Comparison of ENCODE assay signal across 8 cellular contexts in genomic region chr1:223683586-223684487, GRCh38. TPM values are rescaled to one million over a fixed set of nuclear protein-coding genes. Genes with fewer than 3 reads are reported as not detected.
A peak's percentile ranks its signal among the peaks of the same experiment; 100 is the strongest.
DNase-seq lines count a peak whose midpoint lies in the region; TF ChIP-seq lines count a peak whose summit lies in the region.

No MANE protein-coding gene starts in this region.

- WGBS in GM23248 (ENCODE audit: low coverage in 1 of 2, low lambda C conversion rate in 2 of 2, missing lambda C conversion rate in 2 of 2), 2 experiments, result 43 to 50% methylated on average over 9 of the region's 9 CpGs
- 63 to 69% (median 65%) methylated on average over 8 to 9 of the region's 9 CpGs for WGBS in stomach, 5 donors

- in situ Hi-C loops in GM23248 (cut with MboI), result no loop called here

- H3K27me3 ChIP-seq in GM23248 (replicated peaks; ENCODE audit: insufficient read depth) (0 out of 2 replicates have a peak, but pooled peaks cover 4% of the 10 kb centered on the region), stomach (no peaks in the 10 kb centered on the region), vagina (no peaks in the 10 kb centered on the region)

- no peak overlapping the region for H2AFZ ChIP-seq in GM23248

- H3K36me3 ChIP-seq in GM23248 (ENCODE audit: low read depth) (no peaks in the 10 kb centered on the region), stomach (no peaks in the 10 kb centered on the region), vagina (no peaks in the 10 kb centered on the region)

- no peaks in the 10 kb centered on the region for H3K4me1 Mint-ChIP-seq in activated CD4-positive, alpha-beta T cell treated with anti-CD3 and anti-CD28 coated beads, Interleukin-2, amount 10 ng/mL, durations not matched to agents 24 days and 14 days

- no peak for TF ChIP-seq POLR2A in stomach (IDR thresholded peaks at IDR 0.05)
- TF ChIP-seq POLR2A in vagina (IDR thresholded peaks at IDR 0.05), result no peak

- H3K27ac ChIP-seq in GM23248, result no peak overlapping the region
- H3K27ac ChIP-seq in stomach, result no peak overlapping the region
- no peak overlapping the region for H3K27ac ChIP-seq in vagina

- H4K20me1 ChIP-seq in GM23248 (ENCODE audit: insufficient read depth), result no peaks in the 10 kb centered on the region

- no peaks in the 10 kb centered on the region for H3K9me2 ChIP-seq in GM23248 (ENCODE audit: insufficient read depth)

- peak; percentile 68 for DNase-seq in Ammon's horn (ENCODE audit: low spot score)
- peak; percentile 67 for DNase-seq in GM23248
- DNase-seq in NCI-H2196 treated with DMSO at 0.1 percent for 48 hours (lab: John Stamatoyannopoulos, UW; ENCODE audit: unreplicated experiment), result peak; percentile 54
- peak; percentile 73 for DNase-seq in activated CD4-positive, alpha-beta T cell treated with anti-CD3 and anti-CD28 coated beads, Interleukin-2, amount 10 ng/mL, durations not matched to agents 24 days and 14 days
- peak; percentile 46 for DNase-seq in effector CD4-positive, alpha-beta T cell
- peak; percentile 43 for DNase-seq in myocyte (ENCODE audit: low read depth)
- DNase-seq in stomach, result peak; percentile 69
- DNase-seq in vagina (ENCODE audit: extremely low spot score in 2 of 2), result no peak

- H3K27ac Mint-ChIP-seq in activated CD4-positive, alpha-beta T cell treated with anti-CD3 and anti-CD28 coated beads, Interleukin-2, amount 10 ng/mL, durations not matched to agents 24 days and 14 days, result no peak overlapping the region

- H3K79me2 ChIP-seq in GM23248 (ENCODE audit: insufficient read depth), result no peaks in the 10 kb centered on the region

- H3K4me1 ChIP-seq in GM23248 (ENCODE audit: insufficient read depth) (0 out of 2 replicates have a peak, but pooled peaks cover 3% of the 10 kb centered on the region), stomach (peaks cover 0 to 4% (median 2%) of the 10 kb centered on the region in 4 donors), vagina (no peaks in the 10 kb centered on the region)

- no peak overlapping the region for H3K4me3 ChIP-seq in GM23248
- H3K4me3 ChIP-seq in stomach, result no peak overlapping the region
- H3K4me3 ChIP-seq in vagina, result no peak overlapping the region

- H3F3A ChIP-seq in GM23248 (ENCODE audit: insufficient read depth), result no peaks in the 10 kb centered on the region

- intact Hi-C loops in activated CD4-positive, alpha-beta T cell treated with anti-CD3 and anti-CD28 coated beads, Interleukin-2, amount 10 ng/mL, durations not matched to agents 24 days and 14 days (cut with micrococcal nuclease), result loop anchor here (2.0 kb wide), 1 partner anchor 549 kb away; no protein-coding TSS in a partner anchor
- intact Hi-C loops in stomach (cut with DNase I; ENCODE audit: low total_unique reads), result loop anchor here (10.0 kb wide), 1 partner anchor 549 kb away; no protein-coding TSS in a partner anchor
- intact Hi-C loops in vagina (cut with DNase I), result loop anchor here (10.0 kb wide), 1 partner anchor 549 kb away; no protein-coding TSS in a partner anchor

- H3K9me3 Mint-ChIP-seq in activated CD4-positive, alpha-beta T cell treated with anti-CD3 and anti-CD28 coated beads, Interleukin-2, amount 10 ng/mL, durations not matched to agents 24 days and 14 days, result peaks cover 5% of the 10 kb centered on the region

- no peak overlapping the region for H3K4me2 ChIP-seq in GM23248 (ENCODE audit: unreplicated experiment)

- H3K36me3 Mint-ChIP-seq in activated CD4-positive, alpha-beta T cell treated with anti-CD3 and anti-CD28 coated beads, Interleukin-2, amount 10 ng/mL, durations not matched to agents 24 days and 14 days (ENCODE audit: low read depth), result no peaks in the 10 kb centered on the region

- no peaks in the 10 kb centered on the region for H3K9me3 ChIP-seq in GM23248 (ENCODE audit: low read depth)
- H3K9me3 ChIP-seq in stomach, result no peaks in the 10 kb centered on the region
- H3K9me3 ChIP-seq in vagina, result no peaks in the 10 kb centered on the region

- TF ChIP-seq EP300 in stomach (IDR thresholded peaks at IDR 0.05), result no peak

- TF ChIP-seq CTCF in stomach (IDR thresholded peaks at IDR 0.05) (peak in 5 of 7 experiments; percentile 34 to 78 (median 41)), vagina (IDR thresholded peaks at IDR 0.05) (peak in 1 of 3 experiments; percentile 37)

- H3K4me3 Mint-ChIP-seq in activated CD4-positive, alpha-beta T cell treated with anti-CD3 and anti-CD28 coated beads, Interleukin-2, amount 10 ng/mL, durations not matched to agents 24 days and 14 days, result no peak overlapping the region

- no peak overlapping the region for H3K9ac ChIP-seq in GM23248

- peaks cover 30% of the 10 kb centered on the region for H3K27me3 Mint-ChIP-seq in activated CD4-positive, alpha-beta T cell treated with anti-CD3 and anti-CD28 coated beads, Interleukin-2, amount 10 ng/mL, durations not matched to agents 24 days and 14 days

RNA-seq across cellular contexts. Expression of gene CAPN8, which starts 18.3 kb away (rescaled TPM):
- total RNA-seq in GM23248 (2014; rRNA removed; shearing (Covaris generic)), result 0.25 TPM in 1 of 2 replicates, not detected in the other
- not detected in 2 replicates for polyA plus RNA-seq in GM23248 (2016; fragmentation: Nextera tagmentation; extraction: Ambion mirVana)
- total RNA-seq in activated CD4-positive, alpha-beta T cell treated with anti-CD3 and anti-CD28 coated beads, Interleukin-2, amount 10 ng/mL, durations not matched to agents 24 days and 14 days, result not detected in 2 replicates
- 0.47 TPM in 1 of 2 replicates, not detected in the other for total RNA-seq in myocyte
- polyA plus RNA-seq in myocyte (2012), result 0.13 TPM
- 100 to 1,000 TPM in 4 of 5 donors, 10 to 100 TPM in 1; 67.5 to 581 (median 254) TPM for total RNA-seq in stomach
- 100 to 1,000 TPM in 1 of 3 donors, 10 to 100 TPM in 2; 28.3 to 127 (median 31.0) TPM for polyA plus RNA-seq in stomach
- total RNA-seq in vagina, result 0.49 TPM

RNA-seq across cellular contexts. Expression of gene CAPN2, which starts 28.5 kb away (rescaled TPM):
- total RNA-seq in GM23248 (2014; rRNA removed; shearing (Covaris generic)), result 214 and 223 TPM in 2 replicates
- polyA plus RNA-seq in GM23248 (2016; fragmentation: Nextera tagmentation; extraction: Ambion mirVana) (261 and 272 TPM in 2 replicates), stomach (100 to 1,000 TPM; 128 to 171 (median 161) TPM)
- total RNA-seq in activated CD4-positive, alpha-beta T cell treated with anti-CD3 and anti-CD28 coated beads, Interleukin-2, amount 10 ng/mL, durations not matched to agents 24 days and 14 days, result 69.6 and 73.1 TPM in 2 replicates
- total RNA-seq in myocyte (199 and 234 TPM in 2 replicates), stomach (100 to 1,000 TPM; 224 to 739 (median 358) TPM), vagina (208 TPM)
- 267 TPM for polyA plus RNA-seq in myocyte (2012)

Comparison
In these comparisons a context has a peak if more than half of its experiments do, and no peak if none do; other contexts are left out.
1. DNase-seq: peak in Ammon's horn (single experiment), GM23248 (single experiment), NCI-H2196 treated with DMSO at 0.1 percent for 48 hours (single experiment), activated CD4-positive, alpha-beta T cell treated with anti-CD3 and anti-CD28 coated beads, Interleukin-2, amount 10 ng/mL, durations not matched to agents 24 days and 14 days (single experiment), effector CD4-positive, alpha-beta T cell (single experiment), myocyte (single experiment) and stomach (single experiment); none in vagina (0 of 2).
2. RNA of gene CAPN8, which starts 18.3 kb away (total RNA-seq): 67.5 to 581 TPM in stomach; 0.49 TPM in vagina (single experiment), 0.25 TPM in GM23248, not detected in activated CD4-positive, alpha-beta T cell treated with anti-CD3 and anti-CD28 coated beads, Interleukin-2, amount 10 ng/mL, durations not matched to agents 24 days and 14 days and 0.47 TPM in myocyte; every median in the first group is over 10 times any median in the second.